Comparison of ENCODE assay signal across 11 cellular contexts in genomic region chr15:100914876-100915275, GRCh38. TPM values are rescaled to one million over a fixed set of nuclear protein-coding genes. Genes with fewer than 3 reads are reported as not detected.
DNase-seq lines count a peak whose midpoint lies in the region; ATAC-seq and TF ChIP-seq lines count a peak whose summit lies in the region.
"Had no signal": no experiment of that assay in that cellular context is flagged by ENCODE, and none has a peak within 500 bp of the region (broad histone marks: within the 10 kb centered on the region; RNA-seq: fewer than 3 reads in every experiment).

No MANE protein-coding gene starts in this region.

- H3K27ac ChIP-seq in Panc1 (ENCODE audit: low read length): peak overlapping the region; percentile 99

- TF ChIP-seq CTCF in Panc1 (IDR thresholded peaks at IDR 0.05) (peak; percentile 21; the same call in 1 of the 2 replicates), fibroblast of the aortic adventitia (IDR thresholded peaks at IDR 0.05; ENCODE audit: insufficient read depth, low read length) (no peak), retinal pigment epithelial cell (conservative IDR thresholded peaks at IDR 0.05; ENCODE audit: low read depth, low read length) (peak; percentile 13)

- no peaks in the 10 kb centered on the region for H3K27me3 ChIP-seq in Panc1 (ENCODE audit: control insufficient read depth, insufficient read depth, low read length)

- ATAC-seq in Panc1: no peak
- ATAC-seq: activated CD4-positive, alpha-beta T cell treated with anti-CD3 and anti-CD28 coated beads for 36 hours; right cardiac atrium had no signal

- in situ Hi-C loops in Panc1 (cut with HindIII; ENCODE audit: low pct_unique_long_range_greater_than_20kb, low sequenced_read_pairs): no loop called here

- H3K4me1 ChIP-seq in Panc1 (ENCODE audit: control insufficient read depth, insufficient read depth, low read length): peaks cover 12% of the 10 kb centered on the region

- peaks cover 23% of the 10 kb centered on the region for H3K36me3 ChIP-seq in Panc1 (ENCODE audit: control insufficient read depth, insufficient read depth, low read length)

- H3K4me3 ChIP-seq in Panc1 (ENCODE audit: low read depth in 2 of 2, low read length in 2 of 2) (no peak overlapping the region), fibroblast of the aortic adventitia (ENCODE audit: low read depth, low read length) (no peak overlapping the region), retinal pigment epithelial cell (ENCODE audit: low read length) (no peak overlapping the region)

- CTCF ChIA-PET in Panc1 (lab: Charles Lee): no interaction called here

- DNase-seq in ELR (ENCODE audit: low read depth) (peak; percentile 45), Panc1 (ENCODE audit: low read depth, low spot score) (no peak), fibroblast of the aortic adventitia (ENCODE audit: low read depth) (peak; percentile 18), retinal pigment epithelial cell (ENCODE audit: low read depth) (no peak), amniotic stem cell (lab: John Stamatoyannopoulos, UW) (no peak), NCI-H2171 treated with DMSO at 0.1 percent for 48 hours (lab: John Stamatoyannopoulos, UW) (no peak), NCI-H2029 (lab: John Stamatoyannopoulos, UW) (no peak)
- DNase-seq: activated CD4-positive, alpha-beta T cell treated with anti-CD3 and anti-CD28 coated beads for 36 hours; NCI-H2029 treated with DMSO at 0.1 percent for 48 hours; right cardiac atrium had no signal

- intact Hi-C loops in Panc1 (cut with micrococcal nuclease; ENCODE audit: unreplicated experiment): loop anchor here (10.0 kb wide), 1 partner anchor 340 kb away; the partner anchor contains the start of gene CHSY1

- BruUV-seq in Panc1 (replicated peaks; lab: Mats Ljungman, UMichigan): no TSS peak

- POLR2A ChIA-PET in Panc1 (lab: Charles Lee): no interaction called here

- peaks cover 10% of the 10 kb centered on the region for H3K9me3 ChIP-seq in Panc1 (ENCODE audit: control insufficient read depth, insufficient read depth, low read depth, low read length)

RNA-seq across cellular contexts. Expression of gene LRRK1, which starts 4.3 kb away (rescaled TPM):
- total RNA-seq in Panc1 (2021; ENCODE audit: unreplicated experiment): 88.0 TPM
- 55.0 TPM for polyA plus RNA-seq in Panc1 (2012; ENCODE audit: insufficient read length)
- 18.0 and 26.4 TPM in 2 replicates for total RNA-seq in fibroblast of the aortic adventitia (ENCODE audit: low replicate concordance)

RNA-seq across cellular contexts. Expression of gene ALDH1A3, which starts 35.2 kb away (rescaled TPM):
- total RNA-seq in Panc1 (2021; ENCODE audit: unreplicated experiment) (143 TPM), fibroblast of the aortic adventitia (ENCODE audit: low replicate concordance) (189 and 197 TPM in 2 replicates)
- polyA plus RNA-seq in Panc1 (2012; ENCODE audit: insufficient read length): 320 TPM
- total RNA-seq: activated CD4-positive, alpha-beta T cell treated with anti-CD3 and anti-CD28 coated beads for 36 hours; activated T-helper 1 cell treated with anti-CD3 and anti-CD28 coated beads, Interleukin-12 subunit alpha, Interleukin-12 subunit beta, Interleukin-2, Interleukin-4 antibody, amounts not matched to agents 30 ng/mL and 10 ng/mL and 1 ng/mL, durations not matched to agents 14 hours and 24 hours and 36 hours had no signal

Comparison
In these comparisons a context has a peak if more than half of its experiments do, and no peak if none do; other contexts are left out.
1. DNase-seq: peak in ELR (single experiment) and fibroblast of the aortic adventitia (single experiment); none in Panc1 (single experiment), retinal pigment epithelial cell (single experiment), amniotic stem cell (single experiment), NCI-H2171 treated with DMSO at 0.1 percent for 48 hours (single experiment) and NCI-H2029 (single experiment).